In the genomic region with DNA sequence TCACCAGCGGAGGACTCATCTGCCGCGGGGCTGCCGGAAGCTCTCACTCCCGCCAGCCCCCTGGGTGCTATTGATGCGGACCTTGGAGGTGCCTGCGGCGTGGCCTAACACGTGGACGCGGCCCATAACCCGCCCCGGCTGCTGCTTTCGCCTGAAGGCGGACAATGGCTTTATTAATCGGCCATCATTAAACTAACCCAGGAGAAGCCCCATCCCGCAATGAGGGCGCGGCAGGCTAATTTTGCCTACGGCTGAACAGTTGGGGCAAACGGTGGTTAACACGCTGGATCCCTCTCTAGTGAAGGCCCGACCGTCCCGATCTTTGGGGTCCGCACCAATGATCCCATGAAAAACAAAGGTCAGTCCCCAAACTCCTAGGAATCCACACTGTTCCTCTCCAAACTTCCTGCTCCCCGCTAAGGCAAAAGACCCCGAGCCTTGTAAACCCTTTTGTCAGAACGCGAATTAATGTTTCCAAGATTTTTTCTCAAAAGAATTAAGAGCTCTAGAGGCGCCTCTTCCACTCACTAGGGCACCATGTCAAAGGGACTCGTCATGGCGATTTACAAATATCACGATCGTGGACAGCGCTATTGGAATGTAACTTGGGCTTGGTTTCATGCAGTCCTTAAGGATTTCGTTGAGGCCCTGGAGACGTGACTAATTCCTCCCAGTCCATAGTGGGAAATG, we compare ENCODE assay signal across 12 cellular contexts.
DNase-seq lines count a peak whose midpoint lies in the region; ATAC-seq and TF ChIP-seq lines count a peak whose summit lies in the region.
"Had no signal": no experiment of that assay in that cellular context is flagged by ENCODE, and none has a peak within 500 bp of the region (broad histone marks: within the 10 kb centered on the region; RNA-seq: fewer than 3 reads in every experiment).

No MANE protein-coding gene starts in this region.

- peaks cover 67% of the 10 kb centered on the region for H3K4me1 Mint-ChIP-seq in brain

- 14% methylated on average over 28 of the region's 38 CpGs for WGBS in SK-N-SH (ENCODE audit: low lambda C conversion rate)
- WGBS in smooth muscle cell (ENCODE audit: low lambda C conversion rate): 4% methylated on average over 38 of the region's 38 CpGs

- H3K4me1 ChIP-seq in SK-N-SH (ENCODE audit: control insufficient read depth in 1 of 2, insufficient read depth in 2 of 2, low read depth in 1 of 2, low read length in 1 of 2) (peaks cover 5 to 14% of the 10 kb centered on the region in 2 experiments; a peak in 1 of 4 replicates), iPS-20b (ENCODE audit: insufficient read depth, low read length) (peaks cover 14% of the 10 kb centered on the region), smooth muscle cell (ENCODE audit: low read depth) (peaks cover 8% of the 10 kb centered on the region)

- no peak for DNase-seq in SK-N-SH
- DNase-seq in smooth muscle cell (lab: John Stamatoyannopoulos, UW; ENCODE audit: unreplicated experiment): no peak
- DNase-seq in amniotic stem cell (lab: John Stamatoyannopoulos, UW): no peak
- DNase-seq in 8988T: no peak
- no peak for DNase-seq in HUDEP-2 (lab: John Stamatoyannopoulos, UW; ENCODE audit: unreplicated experiment in 76 of 76)
- DNase-seq: activated T-cell treated with anti-CD3 and anti-CD28 coated beads, Interleukin-2, amount 50 U/mL, for 72 hours; CD8-positive, alpha-beta T cell; NCI-H1105 treated with DMSO at 0.1 percent for 48 hours had no signal

- no peak for TF ChIP-seq RAD21 in SK-N-SH (IDR thresholded peaks at IDR 0.05; ENCODE audit: low read length)

- H3K79me2 ChIP-seq in SK-N-SH (ENCODE audit: insufficient read depth) (no peaks in the 10 kb centered on the region), smooth muscle cell (ENCODE audit: low read depth) (no peaks in the 10 kb centered on the region)

- H3K9me2 ChIP-seq in SK-N-SH: no peaks in the 10 kb centered on the region

- H4K20me1 ChIP-seq in SK-N-SH (ENCODE audit: insufficient read depth) (no peaks in the 10 kb centered on the region), smooth muscle cell (ENCODE audit: low read depth) (no peaks in the 10 kb centered on the region)

- H2AFZ ChIP-seq in SK-N-SH (ENCODE audit: low read depth) (no peak overlapping the region), smooth muscle cell (ENCODE audit: low read depth) (no peak overlapping the region)

- H3K27ac Mint-ChIP-seq in brain: peak overlapping the region; percentile 88 to 100 (median 99)
- H3K27ac Mint-ChIP-seq: CD8-positive, alpha-beta T cell had no signal

- H3K27me3 ChIP-seq in SK-N-SH (ENCODE audit: insufficient read depth) (peaks cover 96% of the 10 kb centered on the region), iPS-20b (ENCODE audit: insufficient read depth, low read length) (peaks cover 100% of the 10 kb centered on the region), smooth muscle cell (ENCODE audit: low read depth) (peaks cover 100% of the 10 kb centered on the region)

- H3K36me3 Mint-ChIP-seq in brain: peaks cover 5% of the 10 kb centered on the region
- H3K36me3 Mint-ChIP-seq: CD8-positive, alpha-beta T cell had no signal

- H3K4me3 Mint-ChIP-seq in brain: peak overlapping the region; percentile 88 to 95 (median 94)

- POLR2A ChIA-PET in SK-N-SH (lab: Yijun Ruan, JAX): no interaction called here

- H3F3A ChIP-seq in SK-N-SH (replicated peaks; ENCODE audit: insufficient read depth) (no peaks in the 10 kb centered on the region), smooth muscle cell (ENCODE audit: low read depth) (no peaks in the 10 kb centered on the region)

- H3K27ac ChIP-seq in SK-N-SH (ENCODE audit: low read depth in 2 of 2, low read length in 1 of 2): no peak overlapping the region
- H3K27ac ChIP-seq in iPS-20b (ENCODE audit: low read length): no peak overlapping the region
- H3K27ac ChIP-seq in smooth muscle cell (ENCODE audit: low read depth): no peak overlapping the region
- H3K27ac ChIP-seq: skin epidermis had no signal

- no peak for ATAC-seq in SK-N-SH treated with all-trans-retinoic acid at 6 μM for 48 hours

- H3K4me2 ChIP-seq in SK-N-SH (no peak overlapping the region), smooth muscle cell (peak overlapping the region; percentile 83)

- TF ChIP-seq CTCF in SK-N-SH (IDR thresholded peaks at IDR 0.05) (no peak), brain (conservative IDR thresholded peaks at IDR 0.05) (no peak), smooth muscle cell (IDR thresholded peaks at IDR 0.05; ENCODE audit: borderline replicate concordance, insufficient read depth, poor library complexity, severe bottlenecking) (no peak)

- CTCF ChIA-PET in SK-N-SH (lab: Yijun Ruan, JAX): interaction anchor here (0.7 to 5.9 kb wide), 34 partner anchors 8 to 1743 kb away, joined by 3 to 83 read pairs (median 5); partner anchors contain the start of gene CCNH

- no peak overlapping the region for H3K9ac ChIP-seq in SK-N-SH
- no peak overlapping the region for H3K9ac ChIP-seq in iPS-20b (ENCODE audit: low read depth, low read length)
- no peak overlapping the region for H3K9ac ChIP-seq in smooth muscle cell (ENCODE audit: low read depth)

- H3K9me3 Mint-ChIP-seq in brain: peaks cover 0 to 12% (median 2%) of the 10 kb centered on the region in 5 experiments

- H3K4me3 ChIP-seq in SK-N-SH (ENCODE audit: low read depth in 2 of 2, low read length in 1 of 2) (no peak overlapping the region), iPS-20b (ENCODE audit: low read length) (peak overlapping the region; percentile 39), smooth muscle cell (no peak overlapping the region)

- no peak for TF ChIP-seq EP300 in SK-N-SH (IDR thresholded peaks at IDR 0.05; ENCODE audit: borderline replicate concordance in 1 of 2, low read depth in 1 of 2, low read length in 1 of 2)

- H3K9me3 ChIP-seq in SK-N-SH (no peaks in the 10 kb centered on the region), iPS-20b (ENCODE audit: insufficient read depth, low read depth, low read length) (no peaks in the 10 kb centered on the region), smooth muscle cell (replicated peaks; ENCODE audit: low read depth) (no peaks in the 10 kb centered on the region)

- H3K36me3 ChIP-seq in SK-N-SH (replicated peaks in 1 of 2; ENCODE audit: control insufficient read depth in 1 of 2, insufficient read depth in 2 of 2, low read length in 1 of 2): no peaks in the 10 kb centered on the region
- H3K36me3 ChIP-seq in iPS-20b (ENCODE audit: insufficient read depth, low read depth, low read length): no peaks in the 10 kb centered on the region
- no peaks in the 10 kb centered on the region for H3K36me3 ChIP-seq in smooth muscle cell (ENCODE audit: low read depth)

- H3K27me3 Mint-ChIP-seq in brain: peaks cover 64% of the 10 kb centered on the region

TF ChIP-seq in SK-N-SH, 30 proteins besides CTCF, POLR2A, EP300 and RAD21:
- TF ChIP-seq NFIC (IDR thresholded peaks at IDR 0.05; ENCODE audit: borderline replicate concordance) (no peak), EZH2phosphoT487 (IDR thresholded peaks at IDR 0.05; ENCODE audit: borderline replicate concordance, low read depth) (0 out of 2 replicates have a peak, but pooled peaks have one; percentile 7)

TF ChIP-seq in SK-N-SH treated with all-trans-retinoic acid at 6 μM for 48 hours, 23 proteins besides CTCF, POLR2A, EP300 and RAD21 (continues in another document):
- TF ChIP-seq OSR1 (CRISPR knock-in tag; IDR thresholded peaks at IDR 0.05) (no peak), TOX (CRISPR knock-in tag; IDR thresholded peaks at IDR 0.05; ENCODE audit: borderline replicate concordance) (no peak), ZC3H10 (CRISPR knock-in tag; IDR thresholded peaks at IDR 0.05) (no peak), POU6F1 (CRISPR knock-in tag; IDR thresholded peaks at IDR 0.05; ENCODE audit: borderline replicate concordance, low read depth) (no peak), ARNTL (CRISPR knock-in tag; IDR thresholded peaks at IDR 0.05; ENCODE audit: borderline replicate concordance, low read depth) (no peak), ZNF8 (CRISPR knock-in tag; IDR thresholded peaks at IDR 0.05) (no peak), CSRNP3 (CRISPR knock-in tag; IDR thresholded peaks at IDR 0.05) (no peak), ZNF70 (CRISPR knock-in tag; IDR thresholded peaks at IDR 0.05) (no peak), CREB5 (CRISPR knock-in tag; IDR thresholded peaks at IDR 0.05; ENCODE audit: low read depth) (no peak), RARB (CRISPR knock-in tag; IDR thresholded peaks at IDR 0.05) (no peak)
